11 cellular contexts compared by ENCODE assay signal in genomic region chr9:128092199-128092977, GRCh38. TPM values are rescaled to one million over a fixed set of nuclear protein-coding genes. Genes with fewer than 3 reads are reported as not detected.
DNase-seq lines count a peak whose midpoint lies in the region; ATAC-seq, FAIRE-seq and TF ChIP-seq lines count a peak whose summit lies in the region.
"Had no signal": no experiment of that assay in that cellular context is flagged by ENCODE, and none has a peak within 500 bp of the region (broad histone marks: within the 10 kb centered on the region; RNA-seq: fewer than 3 reads in every experiment).

No MANE protein-coding gene starts in this region.

- H3K9ac ChIP-seq in HepG2 (ENCODE audit: insufficient read depth, low read depth, low read length): no peak overlapping the region
- H3K9ac ChIP-seq in stomach smooth muscle (ENCODE audit: low read length in 2 of 2): peak overlapping the region in 1 of 2 donors; percentile 41

- H3K4me1 Mint-ChIP-seq in activated naive CD8-positive, alpha-beta T cell (ENCODE audit: low read depth): peaks cover 83% of the 10 kb centered on the region

- no peaks in the 10 kb centered on the region for H3K27me3 Mint-ChIP-seq in activated naive CD8-positive, alpha-beta T cell

- intact Hi-C loops in HepG2 (cut with micrococcal nuclease; ENCODE audit: unreplicated experiment): no loop called here

- no peaks in the 10 kb centered on the region for H3K27me3 ChIP-seq in HepG2 (ENCODE audit: control insufficient read depth in 1 of 2, insufficient read depth in 2 of 2, low read length in 2 of 2)
- H3K27me3 ChIP-seq in stomach smooth muscle (ENCODE audit: control insufficient read depth in 1 of 2, insufficient read depth in 2 of 2, low read length in 2 of 2): no peaks in the 10 kb centered on the region

- no peak overlapping the region for H3K4me2 ChIP-seq in HepG2 (ENCODE audit: low read depth, low read length)

- CTCF ChIA-PET in HepG2 (lab: Yijun Ruan, JAX; ENCODE audit: low intra/inter-chr PET ratio, low total read pairs): no interaction called here

- no TSS peak for BruUV-seq in HepG2 (replicated peaks; lab: Mats Ljungman, UMichigan)

- no peak for TF ChIP-seq EP300 in HepG2 (IDR thresholded peaks at IDR 0.05; ENCODE audit: low read depth in 2 of 2, low read length in 2 of 2)
- TF ChIP-seq EP300 in HepG2 (CRISPR knock-in tag; IDR thresholded peaks at IDR 0.05; ENCODE audit: borderline replicate concordance): no peak

- TF ChIP-seq POLR2A in HepG2 (IDR thresholded peaks at IDR 0.05; ENCODE audit: insufficient read depth in 1 of 2, low read depth in 2 of 2, low read length in 2 of 2): no peak

- WGBS in HepG2 (ENCODE audit: low lambda C conversion rate): 91% methylated on average over 16 of the region's 16 CpGs

- H3K4me3 ChIP-seq in HFF-Myc (replicated peaks; ENCODE audit: low read depth, low read length) (peak overlapping the region; percentile 39), HepG2 (replicated peaks in 1 of 3; ENCODE audit: insufficient read depth in 1 of 3, low read depth in 2 of 3, low read length in 3 of 3) (no peak overlapping the region), stomach smooth muscle (ENCODE audit: low read length in 2 of 2) (peak overlapping the region in 1 of 2 donors; percentile 55)

- TF ChIP-seq RAD21 in HepG2 (CRISPR knock-in tag; IDR thresholded peaks at IDR 0.05): no peak

- no peaks in the 10 kb centered on the region for H3K9me3 Mint-ChIP-seq in activated naive CD8-positive, alpha-beta T cell (ENCODE audit: low read depth)

- POLR2A ChIA-PET in HepG2 (lab: Yijun Ruan, JAX): no interaction called here

- peaks cover under 1% of the 10 kb centered on the region for H3K36me3 Mint-ChIP-seq in activated naive CD8-positive, alpha-beta T cell

- H3K4me1 ChIP-seq in HepG2 (ENCODE audit: insufficient read depth, low read length) (peaks cover 44% of the 10 kb centered on the region), stomach smooth muscle (ENCODE audit: control insufficient read depth, insufficient read depth, low read length) (peaks cover 41% of the 10 kb centered on the region)

- peaks cover 17% of the 10 kb centered on the region for H3K79me2 ChIP-seq in HepG2 (ENCODE audit: insufficient read depth, low read length)

- no peaks in the 10 kb centered on the region for H4K20me1 ChIP-seq in HepG2 (ENCODE audit: insufficient read depth, low read length)

- peak overlapping the region; percentile 82 for H3K4me3 Mint-ChIP-seq in activated naive CD8-positive, alpha-beta T cell

- no peak for ATAC-seq in HepG2

- no peak overlapping the region for H2AFZ ChIP-seq in HepG2 (ENCODE audit: low read length)

- H3K27ac Mint-ChIP-seq in activated naive CD8-positive, alpha-beta T cell: peak overlapping the region; percentile 96

- in situ Hi-C loops in HepG2 (cut with HindIII; ENCODE audit: extremely low pct_ligation_motif_present, low pct_unique_long_range_greater_than_20kb): no loop called here

- H3K9me3 ChIP-seq in HepG2 (ENCODE audit: low read length) (no peaks in the 10 kb centered on the region), stomach smooth muscle (ENCODE audit: control insufficient read depth in 2 of 2, low read length in 2 of 2) (no peaks in the 10 kb centered on the region)

- H3K27ac ChIP-seq in HepG2 (ENCODE audit: extremely low read length, insufficient read depth, low read length) (no peak overlapping the region), stomach smooth muscle (ENCODE audit: low read length) (peak overlapping the region; percentile 94)

- TF ChIP-seq CTCF in HFF-Myc (IDR thresholded peaks at IDR 0.05; ENCODE audit: low read depth, low read length, missing control alignments) (no peak), HepG2 (CRISPR knock-in tag; IDR thresholded peaks at IDR 0.05) (no peak)

- H3K36me3 ChIP-seq in HepG2 (replicated peaks in 1 of 2; ENCODE audit: control insufficient read depth in 1 of 2, insufficient read depth in 2 of 2, low read length in 2 of 2): no peaks in the 10 kb centered on the region; a peak in 3 of 5 replicates
- no peaks in the 10 kb centered on the region for H3K36me3 ChIP-seq in stomach smooth muscle (ENCODE audit: control insufficient read depth in 2 of 2, insufficient read depth in 2 of 2, low read length in 2 of 2)

- DNase-seq in HFF-Myc (ENCODE audit: extremely low read depth, low read depth): no peak
- no peak for DNase-seq in HepG2 (ENCODE audit: low spot score)
- no peak for DNase-seq in 8988T
- DNase-seq in NCI-H774 (lab: John Stamatoyannopoulos, UW): no peak
- no peak for DNase-seq in NCI-H2171 treated with DMSO at 0.1 percent for 48 hours (lab: John Stamatoyannopoulos, UW)
- DNase-seq: mesendoderm; NK-92 treated with Interleukin-12 subunit alpha and Interleukin-12 subunit beta, amount 100 ng/mL, for 24 hours had no signal

- no peak for FAIRE-seq in HepG2 (lab: Jason Lieb, UNC)
- FAIRE-seq: endometrium had no signal

RNA-seq across cellular contexts. Expression of gene SLC25A25, which starts 24.4 kb away (rescaled TPM):
- 18.5 and 24.8 TPM in 2 replicates for total RNA-seq in HepG2 (2016; rRNA removed; fragmentation: Illumina TruSeq; extraction: Trizol)
- total RNA-seq in HepG2 (2016; cell fraction: cytosol; rRNA removed; fragmentation: Illumina TruSeq; extraction: Trizol; ENCODE audit: low read depth): 4.5 and 5.1 TPM in 2 replicates
- total RNA-seq in HepG2 (2016; cell fraction: insoluble cytoplasmic fraction; rRNA removed; fragmentation: Illumina TruSeq; extraction: Trizol): 16.4 and 24.3 TPM in 2 replicates
- 10.5 and 11.1 TPM in 2 replicates for total RNA-seq in HepG2 (2016; cell fraction: membrane; rRNA removed; fragmentation: Illumina TruSeq; extraction: Trizol)
- total RNA-seq in HepG2 (2016; cell fraction: nucleus; rRNA removed; fragmentation: Illumina TruSeq; extraction: Trizol): 21.4 and 25.1 TPM in 2 replicates
- polyA plus RNA-seq in HepG2 (2011; rRNA removed): 10.5 and 16.7 TPM in 2 replicates
- 10.7 and 11.2 TPM in 2 replicates for polyA plus RNA-seq in HepG2 (2011; cell fraction: cytosol; rRNA removed)
- polyA plus RNA-seq in HepG2 (2011; cell fraction: nucleus; rRNA removed): 26.1 and 29.6 TPM in 2 replicates
- 12.9 and 15.5 TPM in 2 replicates for polyA plus RNA-seq in HepG2 (2012)
- 1.1 and 1.3 TPM in 2 replicates for polyA plus RNA-seq in HepG2 (2016; cell fraction: cytosol; fragmentation: Illumina TruSeq; extraction: Trizol; ENCODE audit: low read depth)
- polyA plus RNA-seq in HepG2 (2016; cell fraction: insoluble cytoplasmic fraction; fragmentation: Illumina TruSeq; extraction: Trizol; ENCODE audit: low read depth): 11.6 and 13.1 TPM in 2 replicates
- 2.6 and 2.7 TPM in 2 replicates for polyA plus RNA-seq in HepG2 (2016; cell fraction: membrane; fragmentation: Illumina TruSeq; extraction: Trizol; ENCODE audit: low read depth)
- polyA plus RNA-seq in HepG2 (2016; cell fraction: nucleus; fragmentation: Illumina TruSeq; extraction: Trizol; ENCODE audit: insufficient read depth, low read depth): 31.1 and 36.4 TPM in 2 replicates
- 20.5 and 28.1 TPM in 2 replicates for polyA minus RNA-seq in HepG2 (2011; rRNA and poly(A)+ RNA removed; ENCODE audit: low replicate concordance)
- 10.0 and 10.2 TPM in 2 replicates for polyA minus RNA-seq in HepG2 (2011; cell fraction: cytosol; rRNA and poly(A)+ RNA removed)
- 14.4 and 26.1 TPM in 2 replicates for polyA minus RNA-seq in HepG2 (2011; cell fraction: nucleus; rRNA and poly(A)+ RNA removed)

RNA-seq across cellular contexts. Expression of gene NAIF1, which starts 25.3 kb away (rescaled TPM):
- 6.0 and 6.6 TPM in 2 replicates for total RNA-seq in HepG2 (2016; rRNA removed; fragmentation: Illumina TruSeq; extraction: Trizol)
- 3.1 and 4.1 TPM in 2 replicates for total RNA-seq in HepG2 (2016; cell fraction: cytosol; rRNA removed; fragmentation: Illumina TruSeq; extraction: Trizol; ENCODE audit: low read depth)
- 6.0 and 6.4 TPM in 2 replicates for total RNA-seq in HepG2 (2016; cell fraction: insoluble cytoplasmic fraction; rRNA removed; fragmentation: Illumina TruSeq; extraction: Trizol)
- total RNA-seq in HepG2 (2016; cell fraction: membrane; rRNA removed; fragmentation: Illumina TruSeq; extraction: Trizol): 5.7 and 6.1 TPM in 2 replicates
- total RNA-seq in HepG2 (2016; cell fraction: nucleus; rRNA removed; fragmentation: Illumina TruSeq; extraction: Trizol): 2.9 and 4.1 TPM in 2 replicates
- 6.9 TPM in 2 replicates for polyA plus RNA-seq in HepG2 (2011; rRNA removed)
- 4.9 and 6.4 TPM in 2 replicates for polyA plus RNA-seq in HepG2 (2011; cell fraction: cytosol; rRNA removed)
- polyA plus RNA-seq in HepG2 (2011; cell fraction: nucleus; rRNA removed): 3.8 and 4.0 TPM in 2 replicates
- 3.0 and 3.8 TPM in 2 replicates for polyA plus RNA-seq in HepG2 (2012)
- polyA plus RNA-seq in HepG2 (2016; cell fraction: cytosol; fragmentation: Illumina TruSeq; extraction: Trizol; ENCODE audit: low read depth): 2.4 and 2.6 TPM in 2 replicates
- polyA plus RNA-seq in HepG2 (2016; cell fraction: insoluble cytoplasmic fraction; fragmentation: Illumina TruSeq; extraction: Trizol; ENCODE audit: low read depth): 5.2 and 5.7 TPM in 2 replicates
- polyA plus RNA-seq in HepG2 (2016; cell fraction: membrane; fragmentation: Illumina TruSeq; extraction: Trizol; ENCODE audit: low read depth): 3.5 and 3.9 TPM in 2 replicates
- 4.9 and 5.1 TPM in 2 replicates for polyA plus RNA-seq in HepG2 (2016; cell fraction: nucleus; fragmentation: Illumina TruSeq; extraction: Trizol; ENCODE audit: insufficient read depth, low read depth)
- 8.2 and 13.2 TPM in 2 replicates for polyA minus RNA-seq in HepG2 (2011; rRNA and poly(A)+ RNA removed; ENCODE audit: low replicate concordance)
- 3.2 and 6.0 TPM in 2 replicates for polyA minus RNA-seq in HepG2 (2011; cell fraction: cytosol; rRNA and poly(A)+ RNA removed)
- 1.5 and 2.1 TPM in 2 replicates for polyA minus RNA-seq in HepG2 (2011; cell fraction: nucleus; rRNA and poly(A)+ RNA removed)

RNA-seq across cellular contexts. Expression of gene PTGES2, which starts 35.1 kb away (rescaled TPM):
- 68.5 and 79.8 TPM in 2 replicates for total RNA-seq in HepG2 (2016; rRNA removed; fragmentation: Illumina TruSeq; extraction: Trizol)
- 176 and 179 TPM in 2 replicates for total RNA-seq in HepG2 (2016; cell fraction: cytosol; rRNA removed; fragmentation: Illumina TruSeq; extraction: Trizol; ENCODE audit: low read depth)
- total RNA-seq in HepG2 (2016; cell fraction: insoluble cytoplasmic fraction; rRNA removed; fragmentation: Illumina TruSeq; extraction: Trizol): 65.6 and 85.2 TPM in 2 replicates
- total RNA-seq in HepG2 (2016; cell fraction: membrane; rRNA removed; fragmentation: Illumina TruSeq; extraction: Trizol): 80.3 and 84.6 TPM in 2 replicates
- 40.6 and 44.2 TPM in 2 replicates for total RNA-seq in HepG2 (2016; cell fraction: nucleus; rRNA removed; fragmentation: Illumina TruSeq; extraction: Trizol)
- 63.7 and 67.2 TPM in 2 replicates for polyA plus RNA-seq in HepG2 (2011; rRNA removed)
- 53.6 and 85.6 TPM in 2 replicates for polyA plus RNA-seq in HepG2 (2011; cell fraction: cytosol; rRNA removed)
- polyA plus RNA-seq in HepG2 (2011; cell fraction: nucleus; rRNA removed): 128 and 148 TPM in 2 replicates
- polyA plus RNA-seq in HepG2 (2012): 39.6 and 40.6 TPM in 2 replicates
- 61.1 and 71.8 TPM in 2 replicates for polyA plus RNA-seq in HepG2 (2016; cell fraction: cytosol; fragmentation: Illumina TruSeq; extraction: Trizol; ENCODE audit: low read depth)
- polyA plus RNA-seq in HepG2 (2016; cell fraction: insoluble cytoplasmic fraction; fragmentation: Illumina TruSeq; extraction: Trizol; ENCODE audit: low read depth): 67.8 and 88.5 TPM in 2 replicates
- 68.9 and 78.2 TPM in 2 replicates for polyA plus RNA-seq in HepG2 (2016; cell fraction: membrane; fragmentation: Illumina TruSeq; extraction: Trizol; ENCODE audit: low read depth)
- 101 and 105 TPM in 2 replicates for polyA plus RNA-seq in HepG2 (2016; cell fraction: nucleus; fragmentation: Illumina TruSeq; extraction: Trizol; ENCODE audit: insufficient read depth, low read depth)
- polyA minus RNA-seq in HepG2 (2011; rRNA and poly(A)+ RNA removed; ENCODE audit: low replicate concordance): 109 and 143 TPM in 2 replicates
- 29.5 and 39.2 TPM in 2 replicates for polyA minus RNA-seq in HepG2 (2011; cell fraction: cytosol; rRNA and poly(A)+ RNA removed)
- 39.4 and 44.6 TPM in 2 replicates for polyA minus RNA-seq in HepG2 (2011; cell fraction: nucleus; rRNA and poly(A)+ RNA removed)

RNA-seq across cellular contexts. Expression of gene LCN2, which starts 56.9 kb away (rescaled TPM):
- total RNA-seq in HepG2 (2016; rRNA removed; fragmentation: Illumina TruSeq; extraction: Trizol): 0.34 and 0.38 TPM in 2 replicates
- 0.40 TPM in 1 of 2 replicates, not detected in the other for total RNA-seq in HepG2 (2016; cell fraction: cytosol; rRNA removed; fragmentation: Illumina TruSeq; extraction: Trizol; ENCODE audit: low read depth)
- 0.24 TPM in 1 of 2 replicates, not detected in the other for total RNA-seq in HepG2 (2016; cell fraction: insoluble cytoplasmic fraction; rRNA removed; fragmentation: Illumina TruSeq; extraction: Trizol)
- total RNA-seq in HepG2 (2016; cell fraction: membrane; rRNA removed; fragmentation: Illumina TruSeq; extraction: Trizol): 0.34 and 0.38 TPM in 2 replicates
- not detected in 2 replicates for total RNA-seq in HepG2 (2016; cell fraction: nucleus; rRNA removed; fragmentation: Illumina TruSeq; extraction: Trizol)
- 1.4 and 2.3 TPM in 2 replicates for polyA plus RNA-seq in HepG2 (2011; rRNA removed)
- polyA plus RNA-seq in HepG2 (2011; cell fraction: cytosol; rRNA removed): 0.93 and 2.4 TPM in 2 replicates
- 4.4 and 6.2 TPM in 2 replicates for polyA plus RNA-seq in HepG2 (2011; cell fraction: nucleus; rRNA removed)
- 1.5 and 1.7 TPM in 2 replicates for polyA plus RNA-seq in HepG2 (2012)
- 0.69 and 0.92 TPM in 2 replicates for polyA plus RNA-seq in HepG2 (2016; cell fraction: cytosol; fragmentation: Illumina TruSeq; extraction: Trizol; ENCODE audit: low read depth)
- polyA plus RNA-seq in HepG2 (2016; cell fraction: insoluble cytoplasmic fraction; fragmentation: Illumina TruSeq; extraction: Trizol; ENCODE audit: low read depth): 0.71 and 0.76 TPM in 2 replicates
- polyA plus RNA-seq in HepG2 (2016; cell fraction: membrane; fragmentation: Illumina TruSeq; extraction: Trizol; ENCODE audit: low read depth): 0.49 and 0.63 TPM in 2 replicates
- polyA plus RNA-seq in HepG2 (2016; cell fraction: nucleus; fragmentation: Illumina TruSeq; extraction: Trizol; ENCODE audit: insufficient read depth, low read depth): 1.7 and 3.0 TPM in 2 replicates
- 0.44 and 0.52 TPM in 2 replicates for polyA minus RNA-seq in HepG2 (2011; rRNA and poly(A)+ RNA removed; ENCODE audit: low replicate concordance)
- polyA minus RNA-seq in HepG2 (2011; cell fraction: cytosol; rRNA and poly(A)+ RNA removed): 0.99 TPM in 1 of 2 replicates, not detected in the other
- not detected in 2 replicates for polyA minus RNA-seq in HepG2 (2011; cell fraction: nucleus; rRNA and poly(A)+ RNA removed)
- total RNA-seq: activated CD8-positive, alpha-beta memory T cell treated with anti-CD3 and anti-CD28 coated beads for 36 hours had no signal
